14 cellular contexts compared by ENCODE assay signal in genomic region chr9:136584401-136585328, GRCh38. TPM values are rescaled to one million over a fixed set of nuclear protein-coding genes. Genes with fewer than 3 reads are reported as not detected.
A peak's percentile ranks its signal among the peaks of the same experiment; 100 is the strongest.
DNase-seq lines count a peak whose midpoint lies in the region; ATAC-seq and TF ChIP-seq lines count a peak whose summit lies in the region.
"Had no signal": no experiment of that assay in that cellular context is flagged by ENCODE, and none has a peak within 500 bp of the region (broad histone marks: within the 10 kb centered on the region; RNA-seq: fewer than 3 reads in every experiment).

No MANE protein-coding gene starts in this region.

- peaks cover 4% of the 10 kb centered on the region for H3K27me3 Mint-ChIP-seq in HFFc6 (ENCODE audit: insufficient read depth)
- peaks cover 35 to 55% of the 10 kb centered on the region in 2 donors for H3K27me3 Mint-ChIP-seq in stimulated activated naive B cell treated with anti-CD40 and anti-IgM and Interleukin-4, amounts not matched to agents 10 μg/mL and 1 μg/mL and 100 μg/mL, for 72 hours
- H3K27me3 Mint-ChIP-seq: activated CD8-positive, alpha-beta T cell treated with anti-CD3 and anti-CD28 coated beads for 36 hours had no signal

- no peak overlapping the region for H3K27ac Mint-ChIP-seq in HFFc6
- H3K27ac Mint-ChIP-seq in stimulated activated naive B cell treated with anti-CD40 and anti-IgM and Interleukin-4, amounts not matched to agents 10 μg/mL and 1 μg/mL and 100 μg/mL, for 72 hours = no peak overlapping the region
- H3K27ac Mint-ChIP-seq: activated CD8-positive, alpha-beta T cell treated with anti-CD3 and anti-CD28 coated beads for 36 hours; activated T-cell treated with anti-CD3 and anti-CD28 coated beads, Interleukin-2, amount 50 U/mL, for 72 hours; CD4-positive, alpha-beta memory T cell had no signal

- H3K27me3 ChIP-seq in right lobe of liver (no peaks in the 10 kb centered on the region), aorta (ENCODE audit: control insufficient read depth in 1 of 2, insufficient read depth in 2 of 2, low read length in 1 of 2) (no peaks in the 10 kb centered on the region)
- H3K27me3 ChIP-seq: MG63, suprapubic skin had no signal

- H3K9me3 Mint-ChIP-seq in HFFc6 = no peaks in the 10 kb centered on the region
- no peaks in the 10 kb centered on the region for H3K9me3 Mint-ChIP-seq in stimulated activated naive B cell treated with anti-CD40 and anti-IgM and Interleukin-4, amounts not matched to agents 10 μg/mL and 1 μg/mL and 100 μg/mL, for 72 hours
- H3K9me3 Mint-ChIP-seq: activated CD8-positive, alpha-beta T cell treated with anti-CD3 and anti-CD28 coated beads for 36 hours; CD4-positive, alpha-beta memory T cell had no signal

- TF ChIP-seq POLR2A in right lobe of liver (IDR thresholded peaks at IDR 0.05) = no peak

- H3K36me3 ChIP-seq in KOPT-K1 (ENCODE audit: insufficient read depth, low read length) (no peaks in the 10 kb centered on the region), right lobe of liver (no peaks in the 10 kb centered on the region), aorta (ENCODE audit: control insufficient read depth in 1 of 2, insufficient read depth in 2 of 2, low read length in 1 of 2) (no peaks in the 10 kb centered on the region)
- H3K36me3 ChIP-seq: MG63, suprapubic skin had no signal

- DNase-seq in fibroblast of pulmonary artery (ENCODE audit: low read depth) (peak; percentile 43), right lobe of liver (no peak), aorta (no peak), HFFc6 (no peak)
- no peak for DNase-seq in stimulated activated naive B cell treated with anti-CD40 and anti-IgM and Interleukin-4, amounts not matched to agents 10 μg/mL and 1 μg/mL and 100 μg/mL, for 72 hours
- DNase-seq: activated CD8-positive, alpha-beta T cell treated with anti-CD3 and anti-CD28 coated beads for 36 hours; activated T-cell treated with anti-CD3 and anti-CD28 coated beads, Interleukin-2, amount 50 U/mL, for 72 hours; CD4-positive, alpha-beta memory T cell; DMS79 treated with DMSO at 0.1 percent for 48 hours; MG63 had no signal

- TF ChIP-seq CTCF in fibroblast of pulmonary artery (IDR thresholded peaks at IDR 0.05; ENCODE audit: low read length, missing control alignments) (no peak), right lobe of liver (IDR thresholded peaks at IDR 0.05) (no peak), HFFc6 (IDR thresholded peaks at IDR 0.05) (no peak)

- H3K4me3 Mint-ChIP-seq in HFFc6 = no peak overlapping the region
- no peak overlapping the region for H3K4me3 Mint-ChIP-seq in stimulated activated naive B cell treated with anti-CD40 and anti-IgM and Interleukin-4, amounts not matched to agents 10 μg/mL and 1 μg/mL and 100 μg/mL, for 72 hours
- H3K4me3 Mint-ChIP-seq: activated CD8-positive, alpha-beta T cell treated with anti-CD3 and anti-CD28 coated beads for 36 hours; activated T-cell treated with anti-CD3 and anti-CD28 coated beads, Interleukin-2, amount 50 U/mL, for 72 hours; CD4-positive, alpha-beta memory T cell had no signal

- intact Hi-C loops in right lobe of liver (cut with DNase I) (no loop called here), aorta (cut with DNase I) (no loop called here)

- peak; percentile 48 to 74 (median 52) for ATAC-seq in right lobe of liver
- peak; percentile 50 for ATAC-seq in aorta (ENCODE audit: low FRiP score)
- no peak for ATAC-seq in HG03432 (IDR thresholded peaks at IDR 0.05; ENCODE audit: unreplicated experiment)
- ATAC-seq in stimulated activated naive B cell treated with anti-CD40 and anti-IgM and Interleukin-4, amounts not matched to agents 10 μg/mL and 1 μg/mL and 100 μg/mL, for 72 hours (replicated peaks) = no peak
- ATAC-seq: activated CD8-positive, alpha-beta T cell treated with anti-CD3 and anti-CD28 coated beads for 36 hours; activated T-cell treated with anti-CD3 and anti-CD28 coated beads, Interleukin-2, amount 50 U/mL, for 72 hours had no signal

- H3K4me1 ChIP-seq in right lobe of liver (peaks cover 0 to 5% (median 0%) of the 10 kb centered on the region in 4 donors), aorta (ENCODE audit: control insufficient read depth in 1 of 2, insufficient read depth in 2 of 2, low read length in 2 of 2) (no peaks in the 10 kb centered on the region)

- 44% methylated on average over 13 of the region's 33 CpGs for WGBS in right lobe of liver (ENCODE audit: insufficient coverage, low coverage, low lambda C conversion rate, missing lambda C conversion rate)
- 73 to 75% methylated on average over 30 to 33 of the region's 33 CpGs for WGBS in aorta, 2 donors

- H3K27ac ChIP-seq in KOPT-K1 (ENCODE audit: low read depth, low read length, poor library complexity, severe bottlenecking) = peak overlapping the region; percentile 100
- no peak overlapping the region for H3K27ac ChIP-seq in right lobe of liver
- H3K27ac ChIP-seq in aorta (ENCODE audit: low read depth in 1 of 2, low read length in 2 of 2) = no peak overlapping the region
- H3K27ac ChIP-seq: suprapubic skin, VCaP had no signal

- H3K4me1 Mint-ChIP-seq in HFFc6 (ENCODE audit: low read depth) = no peaks in the 10 kb centered on the region
- peaks cover 15 to 20% of the 10 kb centered on the region in 2 donors for H3K4me1 Mint-ChIP-seq in stimulated activated naive B cell treated with anti-CD40 and anti-IgM and Interleukin-4, amounts not matched to agents 10 μg/mL and 1 μg/mL and 100 μg/mL, for 72 hours

- no peaks in the 10 kb centered on the region for H3K36me3 Mint-ChIP-seq in HFFc6 (ENCODE audit: low read depth)
- no peaks in the 10 kb centered on the region for H3K36me3 Mint-ChIP-seq in stimulated activated naive B cell treated with anti-CD40 and anti-IgM and Interleukin-4, amounts not matched to agents 10 μg/mL and 1 μg/mL and 100 μg/mL, for 72 hours
- H3K36me3 Mint-ChIP-seq: CD4-positive, alpha-beta memory T cell had no signal

- H3K4me3 ChIP-seq in fibroblast of pulmonary artery (replicated peaks; ENCODE audit: low read depth, low read length) (no peak overlapping the region), right lobe of liver (no peak overlapping the region), aorta (ENCODE audit: low read length in 2 of 2) (no peak overlapping the region)
- H3K4me3 ChIP-seq: MG63, suprapubic skin had no signal

- no peaks in the 10 kb centered on the region for H3K9me3 ChIP-seq in KOPT-K1 (ENCODE audit: insufficient read depth, low read length, poor library complexity, severe bottlenecking)
- H3K9me3 ChIP-seq in right lobe of liver = no peaks in the 10 kb centered on the region
- no peaks in the 10 kb centered on the region for H3K9me3 ChIP-seq in aorta (ENCODE audit: control insufficient read depth, low read length)
- H3K9me3 ChIP-seq: MG63, suprapubic skin had no signal

RNA-seq across cellular contexts. Expression of gene NOTCH1, which starts 38.8 kb away (rescaled TPM):
- 10 to 100 TPM; 17.4 to 26.2 (median 19.3) TPM for total RNA-seq in right lobe of liver
- 10 to 100 TPM; 47.4 to 81.6 TPM for total RNA-seq in aorta
- 1 to 10 TPM; 3.1 to 8.5 TPM for polyA plus RNA-seq in aorta
- 10 to 100 TPM; 12.1 to 17.1 (median 14.7) TPM for total RNA-seq in HFFc6 (2021; fragmentation: NEBNext Ultra II Directional; extraction: Animal tissue kit (Norgen Biotek cat#: 25700))

Comparison
In these comparisons a context has a peak if more than half of its experiments do, and no peak if none do; other contexts are left out.
1. ATAC-seq: peak in right lobe of liver (4 of 4) and aorta (single experiment); none in HG03432 (single experiment) and stimulated activated naive B cell treated with anti-CD40 and anti-IgM and Interleukin-4, amounts not matched to agents 10 μg/mL and 1 μg/mL and 100 μg/mL, for 72 hours (0 of 2).